12 cellular contexts compared by ENCODE assay signal in the genomic region with DNA sequence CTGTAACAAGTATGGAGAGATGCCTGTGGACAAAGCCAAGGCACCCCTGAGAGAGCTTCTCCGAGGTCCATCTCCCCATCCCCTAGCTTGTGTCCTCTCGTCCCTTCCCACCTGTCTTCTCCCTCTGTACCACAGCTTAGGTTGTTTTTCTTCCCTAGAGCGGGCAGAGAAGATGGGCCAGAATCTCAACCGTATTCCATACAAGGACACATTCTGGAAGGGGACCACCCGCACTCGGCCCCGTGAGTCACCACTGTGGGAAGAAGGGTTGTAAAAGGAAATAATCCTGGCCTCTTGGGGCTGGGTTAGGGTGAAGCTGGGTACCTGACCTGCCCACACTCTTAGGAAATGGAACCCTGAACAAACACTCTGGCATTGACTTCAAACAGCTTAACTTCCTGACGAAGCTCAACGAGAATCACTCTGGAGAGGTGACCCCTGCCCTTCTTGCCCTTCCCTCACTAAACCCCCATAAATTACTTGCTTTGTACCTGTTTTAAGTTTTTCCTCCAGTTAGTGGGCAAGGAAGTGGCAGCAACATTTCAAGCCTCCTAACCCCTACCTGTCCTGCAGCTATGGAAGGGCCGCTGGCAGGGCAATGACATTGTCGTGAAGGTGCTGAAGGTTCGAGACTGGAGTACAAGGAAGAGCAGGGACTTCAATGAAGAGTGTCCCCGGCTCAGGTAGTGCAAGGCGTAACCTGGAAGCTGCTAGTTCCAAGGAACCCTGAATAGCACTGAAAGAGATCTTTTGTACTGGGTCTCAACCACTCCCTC. TPM values are rescaled to one million over a fixed set of nuclear protein-coding genes. Genes with fewer than 3 reads are reported as not detected.
DNase-seq lines count a peak whose midpoint lies in the region; ATAC-seq, FAIRE-seq and TF ChIP-seq lines count a peak whose summit lies in the region.
"Had no signal": no experiment of that assay in that cellular context is flagged by ENCODE, and none has a peak within 500 bp of the region (broad histone marks: within the 10 kb centered on the region; RNA-seq: fewer than 3 reads in every experiment).

No MANE protein-coding gene starts in this region.

- H3K9ac ChIP-seq in GM12878 (ENCODE audit: control insufficient read depth, insufficient read depth, low read length) = no peak overlapping the region

- H3K36me3 ChIP-seq in left ventricle myocardium inferior (peaks cover 38% of the 10 kb centered on the region), GM12878 (ENCODE audit: control insufficient read depth in 2 of 2, insufficient read depth in 2 of 2, low read length in 1 of 2) (peaks cover 23 to 28% of the 10 kb centered on the region in 2 experiments), aorta (ENCODE audit: control insufficient read depth in 1 of 2, insufficient read depth in 2 of 2, low read length in 1 of 2) (peaks cover 3 to 21% of the 10 kb centered on the region in 2 donors)

- H3K27ac Mint-ChIP-seq in nephron progenitor cell = peak overlapping the region; percentile 96
- H3K27ac Mint-ChIP-seq: activated T-helper 17 cell treated with anti-CD3 and anti-CD28 coated beads, Interleukin-2, amount 50 U/mL, for 72 hours had no signal

- H3K27me3 Mint-ChIP-seq in nephron progenitor cell (ENCODE audit: low read depth, poor library complexity) = peaks cover 3% of the 10 kb centered on the region
- H3K27me3 Mint-ChIP-seq: activated T-helper 17 cell treated with anti-CD3 and anti-CD28 coated beads, Interleukin-2, amount 50 U/mL, for 72 hours had no signal

- CTCF ChIA-PET in GM12878 (lab: Yijun Ruan, JAX) = interaction anchor here (2.5 to 3.6 kb wide), 2 partner anchors 9 to 74 kb away, joined by 22 to 26 read pairs; a partner anchor contains a TSS

- no peak overlapping the region for H3K4me3 ChIP-seq in left ventricle myocardium inferior
- no peak overlapping the region for H3K4me3 ChIP-seq in GM12878
- no peak overlapping the region for H3K4me3 ChIP-seq in aorta (ENCODE audit: low read length in 2 of 2)

- H3K4me1 Mint-ChIP-seq in nephron progenitor cell = no peaks in the 10 kb centered on the region

- H3K27ac ChIP-seq in left ventricle myocardium inferior (replicated peaks) = peak overlapping the region; percentile 98
- no peak overlapping the region for H3K27ac ChIP-seq in GM12878 (ENCODE audit: control insufficient read depth, insufficient read depth)
- H3K27ac ChIP-seq in aorta (ENCODE audit: low read depth in 1 of 2, low read length in 2 of 2) = peak overlapping the region; percentile 88 to 91

- no peak overlapping the region for H3K4me2 ChIP-seq in GM12878 (ENCODE audit: control insufficient read depth, insufficient read depth)

- H3K4me1 ChIP-seq in left ventricle myocardium inferior = peaks cover 92% of the 10 kb centered on the region
- H3K4me1 ChIP-seq in GM12878 (ENCODE audit: control insufficient read depth, insufficient read depth, low read length) = peaks cover 38% of the 10 kb centered on the region
- peaks cover 7 to 12% of the 10 kb centered on the region in 2 donors for H3K4me1 ChIP-seq in aorta (ENCODE audit: control insufficient read depth in 1 of 2, insufficient read depth in 2 of 2, low read length in 2 of 2)

- BruUV-seq in GM12878 (replicated peaks; lab: Mats Ljungman, UMichigan) = no TSS peak

- TF ChIP-seq CTCF in left ventricle myocardium inferior (IDR thresholded peaks at IDR 0.05; ENCODE audit: borderline replicate concordance) (no peak), GM12878 (IDR thresholded peaks at IDR 0.05 in 2 of 3, conservative IDR thresholded peaks at IDR 0.05 in 1 of 3; ENCODE audit: control insufficient read depth in 2 of 3, extremely low read depth in 1 of 3, insufficient read depth in 1 of 3, low read depth in 3 of 3, low read length in 3 of 3) (no peak), nephron progenitor cell (IDR thresholded peaks at IDR 0.05) (no peak)

- H3K9me3 ChIP-seq in left ventricle myocardium inferior (replicated peaks) = no peaks in the 10 kb centered on the region
- H3K9me3 ChIP-seq in GM12878 (replicated peaks; ENCODE audit: control insufficient read depth, insufficient read depth, low read length) = no peaks in the 10 kb centered on the region
- no peaks in the 10 kb centered on the region for H3K9me3 ChIP-seq in aorta (ENCODE audit: control insufficient read depth, low read length)

- no peaks in the 10 kb centered on the region for H3K9me3 Mint-ChIP-seq in nephron progenitor cell
- H3K9me3 Mint-ChIP-seq: activated T-helper 17 cell treated with anti-CD3 and anti-CD28 coated beads, Interleukin-2, amount 50 U/mL, for 72 hours had no signal

- peaks cover 37% of the 10 kb centered on the region for H3K36me3 Mint-ChIP-seq in nephron progenitor cell (ENCODE audit: low read depth)

- H3K27me3 ChIP-seq in left ventricle myocardium inferior (ENCODE audit: low read depth) (no peaks in the 10 kb centered on the region), GM12878 (replicated peaks in 1 of 2; ENCODE audit: control insufficient read depth in 2 of 2, insufficient read depth in 2 of 2, low read length in 1 of 2) (no peaks in the 10 kb centered on the region), aorta (ENCODE audit: control insufficient read depth in 1 of 2, insufficient read depth in 2 of 2, low read length in 1 of 2) (no peaks in the 10 kb centered on the region)

- peaks cover 56% of the 10 kb centered on the region for H3K79me2 ChIP-seq in GM12878 (ENCODE audit: control insufficient read depth, insufficient read depth, low read length)

- no peak for TF ChIP-seq POLR2A in GM12878 (IDR thresholded peaks at IDR 0.05; ENCODE audit: low read depth, low read length)

- no peaks in the 10 kb centered on the region for H4K20me1 ChIP-seq in GM12878 (ENCODE audit: control insufficient read depth, insufficient read depth)

- intact Hi-C loops in left ventricle myocardium inferior (cut with micrococcal nuclease) = no loop called here
- intact Hi-C loops in left cardiac atrium (cut with DNase I) = no loop called here
- intact Hi-C loops in GM12878 (cut with micrococcal nuclease; ENCODE audit: unreplicated experiment) = loop anchor here (10.0 kb wide), 1 partner anchor 224 kb away; no protein-coding TSS in a partner anchor
- intact Hi-C loops in aorta (cut with DNase I) = loop anchor here in 1 of 2 donors (5.0 kb wide), 1 partner anchor 48 kb away; a partner anchor contains a TSS

- POLR2A ChIA-PET in GM12878 (lab: Charles Lee) = interaction anchor here (1.6 to 7.2 kb wide), 2 partner anchors 12 to 75 kb away, joined by 4 to 85 read pairs; a partner anchor contains a TSS

- in situ Hi-C loops in GM12878 (cut with MboI) = loop anchor here (5.0 kb wide), 1 partner anchor 127 kb away; a partner anchor contains a TSS

- 98% methylated on average over 14 of the region's 14 CpGs for WGBS in GM12878 (ENCODE audit: insufficient coverage, insufficient replicate concordance, low lambda C conversion rate, missing lambda C conversion rate)
- 47 to 48% methylated on average over 14 of the region's 14 CpGs for WGBS in aorta, 2 donors

- no peak for FAIRE-seq in GM12878 (lab: Jason Lieb, UNC)
- FAIRE-seq: TTC549 had no signal

- no peak for TF ChIP-seq RAD21 in GM12878 (IDR thresholded peaks at IDR 0.05; ENCODE audit: insufficient read depth, low read depth, low read length)

- no peak overlapping the region for H2AFZ ChIP-seq in GM12878 (ENCODE audit: control insufficient read depth, low read depth, low read length)

- DNase-seq in left ventricle myocardium inferior (no peak), left cardiac atrium (no peak), GM12878 (ENCODE audit: low read depth, low spot score) (no peak), nephron progenitor cell (no peak), aorta (peak; percentile 61 to 88), middle frontal gyrus (ENCODE audit: extremely low spot score, low spot score) (no peak), NOMO-1 (lab: John Stamatoyannopoulos, UW; ENCODE audit: unreplicated experiment in 2 of 2) (no peak), dedifferentiated amniotic fluid mesenchymal stem cell (ENCODE audit: extremely low spot score) (no peak)
- DNase-seq: NCI-H1436 treated with DMSO at 0.1 percent for 48 hours, nucleus accumbens had no signal

- ATAC-seq in left cardiac atrium (no peak), GM12878 (no peak), aorta (ENCODE audit: low FRiP score) (no peak)
- ATAC-seq: activated T-helper 17 cell treated with anti-CD3 and anti-CD28 coated beads, Interleukin-2, amount 50 U/mL, for 72 hours had no signal

- no peak for TF ChIP-seq EP300 in GM12878 (IDR thresholded peaks at IDR 0.05; ENCODE audit: borderline replicate concordance in 1 of 2, control insufficient read depth in 1 of 2, low read depth in 2 of 2, low read length in 2 of 2)

- SMC1A ChIA-PET in GM12878 (lab: Charles Lee; ENCODE audit: uncharacterized antibody, unreplicated experiment) = interaction anchor here (2.6 kb wide), 1 partner anchor 9 kb away, joined by 19 read pairs; a partner anchor contains a TSS

- peak overlapping the region; percentile 94 for H3K4me3 Mint-ChIP-seq in nephron progenitor cell
- H3K4me3 Mint-ChIP-seq: activated T-helper 17 cell treated with anti-CD3 and anti-CD28 coated beads, Interleukin-2, amount 50 U/mL, for 72 hours had no signal

- RAD21 ChIA-PET in GM12878 (lab: Charles Lee; ENCODE audit: unreplicated experiment) = interaction anchor here (0.9 kb wide), 1 partner anchor 10 kb away, joined by 6 read pairs; a partner anchor contains a TSS

RNA-seq across cellular contexts. Expression of a gene that starts 3.1 kb away (rescaled TPM):
- 106 TPM for total RNA-seq in left ventricle myocardium inferior
- total RNA-seq in left cardiac atrium = 100 to 1,000 TPM; 102 to 105 TPM
- total RNA-seq in GM12878 (2013; cell fraction: nucleolus; rRNA removed) = 12.9 and 13.0 TPM in 2 replicates
- 167 and 172 TPM in 2 replicates for total RNA-seq in GM12878 (2014; rRNA removed)
- 115 and 120 TPM in 2 replicates for total RNA-seq in GM12878 (2014; rRNA removed; fragmentation: Illumina TruSeq; extraction: Trizol)
- 184 and 192 TPM in 2 replicates for total RNA-seq in GM12878 (2021)
- 24.6 TPM for polyA plus RNA-seq in GM12878 (2011; ENCODE audit: low read depth)
- 88.7 and 152 TPM in 2 replicates for polyA plus RNA-seq in GM12878 (2011; rRNA removed)
- 130 and 152 TPM in 2 replicates for polyA plus RNA-seq in GM12878 (2011; cell fraction: cytosol; rRNA removed)
- polyA plus RNA-seq in GM12878 (2011; cell fraction: nucleus; rRNA removed) = 111 and 132 TPM in 2 replicates
- polyA plus RNA-seq in GM12878 (2012) = 202 and 218 TPM in 2 replicates
- polyA plus RNA-seq in GM12878 (2014; fragmentation: Illumina TruSeq; extraction: Trizol) = 146 and 159 TPM in 2 replicates
- 10 to 100 TPM; 27.2 to 78.9 TPM for polyA plus RNA-seq in GM12878 (2014; fragmentation: Nextera tagmentation; extraction: Ambion mirVana)
- 251 and 257 TPM in 2 replicates for polyA plus RNA-seq in GM12878 (2014; rRNA removed)
- polyA plus RNA-seq in GM12878 (2016; fragmentation: Nextera tagmentation; extraction: Ambion mirVana) = 100 to 1,000 TPM in 1 of 2 experiments, 10 to 100 TPM in 1; 26.7 to 203 TPM
- 40.4 and 53.3 TPM in 2 replicates for polyA minus RNA-seq in GM12878 (2011; rRNA and poly(A)+ RNA removed)
- polyA minus RNA-seq in GM12878 (2011; cell fraction: cytosol; rRNA and poly(A)+ RNA removed) = 18.0 and 36.9 TPM in 2 replicates
- 21.3 and 29.7 TPM in 2 replicates for polyA minus RNA-seq in GM12878 (2011; cell fraction: nucleus; rRNA and poly(A)+ RNA removed)
- 100 to 1,000 TPM in 1 of 2 donors, 10 to 100 TPM in 1; 79.2 to 108 TPM for total RNA-seq in aorta
- polyA plus RNA-seq in aorta = 100 to 1,000 TPM in 1 of 2 donors, 10 to 100 TPM in 1; 55.0 to 119 TPM

RNA-seq across cellular contexts. Expression of a gene that starts 5.3 kb away (rescaled TPM):
- total RNA-seq in left ventricle myocardium inferior (192 TPM), left cardiac atrium (100 to 1,000 TPM; 166 to 183 TPM), GM12878 (2014; rRNA removed) (73.7 and 74.2 TPM in 2 replicates), GM12878 (2014; rRNA removed; fragmentation: Illumina TruSeq; extraction: Trizol) (75.0 and 76.6 TPM in 2 replicates), GM12878 (2021) (90.4 and 90.7 TPM in 2 replicates), aorta (100 to 1,000 TPM; 336 to 562 TPM)
- 79.6 and 83.1 TPM in 2 replicates for total RNA-seq in GM12878 (2013; cell fraction: nucleolus; rRNA removed)
- polyA plus RNA-seq in GM12878 (2011; ENCODE audit: low read depth) = 64.4 TPM
- polyA plus RNA-seq in GM12878 (2011; rRNA removed) (121 and 163 TPM in 2 replicates), GM12878 (2014; fragmentation: Illumina TruSeq; extraction: Trizol) (108 and 111 TPM in 2 replicates), GM12878 (2014; fragmentation: Nextera tagmentation; extraction: Ambion mirVana) (10 to 100 TPM; 51.8 to 77.8 TPM), GM12878 (2014; rRNA removed) (91.9 and 93.7 TPM in 2 replicates), GM12878 (2016; fragmentation: Nextera tagmentation; extraction: Ambion mirVana) (100 to 1,000 TPM; 105 to 124 TPM), aorta (100 to 1,000 TPM; 287 to 526 TPM)
- polyA plus RNA-seq in GM12878 (2011; cell fraction: cytosol; rRNA removed) = 207 and 217 TPM in 2 replicates
- polyA plus RNA-seq in GM12878 (2011; cell fraction: nucleus; rRNA removed) = 211 and 266 TPM in 2 replicates
- 69.8 and 84.3 TPM in 2 replicates for polyA plus RNA-seq in GM12878 (2012)
- polyA minus RNA-seq in GM12878 (2011; rRNA and poly(A)+ RNA removed) = 129 and 149 TPM in 2 replicates
- 31.7 and 42.2 TPM in 2 replicates for polyA minus RNA-seq in GM12878 (2011; cell fraction: cytosol; rRNA and poly(A)+ RNA removed)
- polyA minus RNA-seq in GM12878 (2011; cell fraction: nucleus; rRNA and poly(A)+ RNA removed) = 47.0 and 71.9 TPM in 2 replicates

RNA-seq across cellular contexts. Expression of a gene that starts 5.5 kb away (rescaled TPM):
- total RNA-seq in left ventricle myocardium inferior (19.2 TPM), left cardiac atrium (10 to 100 TPM; 14.2 to 18.0 TPM), GM12878 (2014; rRNA removed) (20.5 and 27.3 TPM in 2 replicates), GM12878 (2014; rRNA removed; fragmentation: Illumina TruSeq; extraction: Trizol) (14.2 and 15.4 TPM in 2 replicates), GM12878 (2021) (26.3 and 27.3 TPM in 2 replicates), aorta (10 to 100 TPM; 18.8 to 22.2 TPM)
- total RNA-seq in GM12878 (2013; cell fraction: nucleolus; rRNA removed) = 40.8 and 45.4 TPM in 2 replicates
- polyA plus RNA-seq in GM12878 (2011; ENCODE audit: low read depth) = 5.9 TPM
- polyA plus RNA-seq in GM12878 (2011; rRNA removed) (21.7 and 22.5 TPM in 2 replicates), GM12878 (2014; fragmentation: Illumina TruSeq; extraction: Trizol) (21.5 and 26.1 TPM in 2 replicates), GM12878 (2014; fragmentation: Nextera tagmentation; extraction: Ambion mirVana) (10 to 100 TPM in 1 of 2 experiments, 1 to 10 TPM in 1; 4.7 to 15.8 TPM), GM12878 (2014; rRNA removed) (20.6 and 21.8 TPM in 2 replicates), GM12878 (2016; fragmentation: Nextera tagmentation; extraction: Ambion mirVana) (10 to 100 TPM; 51.0 to 51.2 TPM), aorta (10 to 100 TPM in 1 of 2 donors, 1 to 10 TPM in 1; 3.4 to 37.3 TPM)
- polyA plus RNA-seq in GM12878 (2011; cell fraction: cytosol; rRNA removed) = 14.1 and 16.8 TPM in 2 replicates
- 24.1 and 31.9 TPM in 2 replicates for polyA plus RNA-seq in GM12878 (2011; cell fraction: nucleus; rRNA removed)
- polyA plus RNA-seq in GM12878 (2012) = 11.1 and 14.3 TPM in 2 replicates
- 16.2 and 18.1 TPM in 2 replicates for polyA minus RNA-seq in GM12878 (2011; rRNA and poly(A)+ RNA removed)
- polyA minus RNA-seq in GM12878 (2011; cell fraction: cytosol; rRNA and poly(A)+ RNA removed) = 3.7 and 6.0 TPM in 2 replicates
- polyA minus RNA-seq in GM12878 (2011; cell fraction: nucleus; rRNA and poly(A)+ RNA removed) = 24.1 and 35.8 TPM in 2 replicates

RNA-seq across cellular contexts. Expression of a gene that starts 10.3 kb away (rescaled TPM):
- total RNA-seq in left ventricle myocardium inferior = 84.2 TPM
- total RNA-seq in left cardiac atrium = 10 to 100 TPM; 69.5 to 87.7 TPM
- 113 and 122 TPM in 2 replicates for total RNA-seq in GM12878 (2013; cell fraction: nucleolus; rRNA removed)
- 12.8 and 14.8 TPM in 2 replicates for total RNA-seq in GM12878 (2014; rRNA removed)
- total RNA-seq in GM12878 (2014; rRNA removed; fragmentation: Illumina TruSeq; extraction: Trizol) = 7.7 and 9.3 TPM in 2 replicates
- 35.0 and 49.2 TPM in 2 replicates for total RNA-seq in GM12878 (2021)
- polyA plus RNA-seq in GM12878 (2011; ENCODE audit: low read depth) = 79.8 TPM
- polyA plus RNA-seq in GM12878 (2011; rRNA removed) = 51.8 and 64.6 TPM in 2 replicates
- polyA plus RNA-seq in GM12878 (2011; cell fraction: cytosol; rRNA removed) = 41.7 and 60.9 TPM in 2 replicates
- 249 and 317 TPM in 2 replicates for polyA plus RNA-seq in GM12878 (2011; cell fraction: nucleus; rRNA removed)
- 59.6 and 62.7 TPM in 2 replicates for polyA plus RNA-seq in GM12878 (2012)
- polyA plus RNA-seq in GM12878 (2014; fragmentation: Illumina TruSeq; extraction: Trizol) = 58.9 and 71.1 TPM in 2 replicates
- polyA plus RNA-seq in GM12878 (2014; fragmentation: Nextera tagmentation; extraction: Ambion mirVana) = 10 to 100 TPM in 1 of 2 experiments, 1 to 10 TPM in 1; 7.5 to 14.4 TPM
- 45.0 and 50.3 TPM in 2 replicates for polyA plus RNA-seq in GM12878 (2014; rRNA removed)
- polyA plus RNA-seq in GM12878 (2016; fragmentation: Nextera tagmentation; extraction: Ambion mirVana) = 10 to 100 TPM; 38.0 to 38.6 TPM
- polyA minus RNA-seq in GM12878 (2011; rRNA and poly(A)+ RNA removed) = 42.7 and 57.7 TPM in 2 replicates
- polyA minus RNA-seq in GM12878 (2011; cell fraction: cytosol; rRNA and poly(A)+ RNA removed) = 12.2 and 21.0 TPM in 2 replicates
- 43.4 and 44.5 TPM in 2 replicates for polyA minus RNA-seq in GM12878 (2011; cell fraction: nucleus; rRNA and poly(A)+ RNA removed)
- 100 to 1,000 TPM in 1 of 2 donors, 10 to 100 TPM in 1; 79.5 to 125 TPM for total RNA-seq in aorta
- 10 to 100 TPM; 26.8 to 38.0 TPM for polyA plus RNA-seq in aorta

RNA-seq across cellular contexts. Expression of a gene that starts 46.7 kb away (rescaled TPM):
- total RNA-seq in left ventricle myocardium inferior (9.5 TPM), left cardiac atrium (10 to 100 TPM; 14.4 to 15.8 TPM), GM12878 (2014; rRNA removed) (0.34 and 0.38 TPM in 2 replicates), GM12878 (2014; rRNA removed; fragmentation: Illumina TruSeq; extraction: Trizol) (0.14 and 0.18 TPM in 2 replicates), GM12878 (2021) (0.56 and 0.64 TPM in 2 replicates), aorta (10 to 100 TPM; 60.8 to 64.4 TPM)
- 0.56 and 0.92 TPM in 2 replicates for total RNA-seq in GM12878 (2013; cell fraction: nucleolus; rRNA removed)
- polyA plus RNA-seq in GM12878 (2011; ENCODE audit: low read depth) = 0.17 TPM
- polyA plus RNA-seq in GM12878 (2011; rRNA removed) (0.01 and 0.04 TPM in 2 replicates), GM12878 (2014; fragmentation: Illumina TruSeq; extraction: Trizol) (0.02 and 0.22 TPM in 2 replicates), GM12878 (2014; fragmentation: Nextera tagmentation; extraction: Ambion mirVana) (under 1 TPM in 1 of 2 experiments, not detected in 1; 0.02 TPM), GM12878 (2014; rRNA removed) (0.47 and 0.66 TPM in 2 replicates), GM12878 (2016; fragmentation: Nextera tagmentation; extraction: Ambion mirVana) (under 1 TPM; 0.04 to 0.09 TPM), aorta (10 to 100 TPM in 1 of 2 donors, 1 to 10 TPM in 1; 1.4 to 12.4 TPM)
- polyA plus RNA-seq in GM12878 (2011; cell fraction: cytosol; rRNA removed) = 0.01 and 0.02 TPM in 2 replicates
- polyA plus RNA-seq in GM12878 (2011; cell fraction: nucleus; rRNA removed) = 0.31 and 0.32 TPM in 2 replicates
- polyA plus RNA-seq in GM12878 (2012) = 0.51 and 0.58 TPM in 2 replicates
- under 0.01 and 0.10 TPM in 2 replicates for polyA minus RNA-seq in GM12878 (2011; rRNA and poly(A)+ RNA removed)
- polyA minus RNA-seq in GM12878 (2011; cell fraction: cytosol; rRNA and poly(A)+ RNA removed) = 0.10 TPM in 1 of 2 replicates, not detected in the other
- polyA minus RNA-seq in GM12878 (2011; cell fraction: nucleus; rRNA and poly(A)+ RNA removed) = 0.12 and 0.19 TPM in 2 replicates

Comparison
In these comparisons a context has a peak if more than half of its experiments do, and no peak if none do; other contexts are left out.
1. DNase-seq: peak in aorta (2 of 2); none in left ventricle myocardium inferior (single experiment), left cardiac atrium (single experiment), GM12878 (single experiment), nephron progenitor cell (single experiment), middle frontal gyrus (single experiment), NOMO-1 (0 of 2) and dedifferentiated amniotic fluid mesenchymal stem cell (single experiment).